In genomic region chr7:100799037-100799896, GRCh38 we compare ENCODE assay signal across 8 cellular contexts. TPM values are rescaled to one million over a fixed set of nuclear protein-coding genes. Genes with fewer than 3 reads are reported as not detected.
A peak's percentile ranks its signal among the peaks of the same experiment; 100 is the strongest.
DNase-seq lines count a peak whose midpoint lies in the region; ATAC-seq and TF ChIP-seq lines count a peak whose summit lies in the region.

No MANE protein-coding gene starts in this region.

- H3K27ac Mint-ChIP-seq in natural killer cell = no peak overlapping the region

- TF ChIP-seq CTCF in epithelial cell of esophagus (IDR thresholded peaks at IDR 0.05; ENCODE audit: insufficient read depth, low read depth, low read length, missing control alignments) (peak; percentile 77), natural killer cell (IDR thresholded peaks at IDR 0.05) (peak; percentile 29)

- no peak for TF ChIP-seq POLR2A in GM18505 (IDR thresholded peaks at IDR 0.05; ENCODE audit: borderline replicate concordance, extremely low read depth, insufficient read depth, insufficient read length)

- no peaks in the 10 kb centered on the region for H3K36me3 Mint-ChIP-seq in natural killer cell

- no peak overlapping the region for H3K4me3 ChIP-seq in epithelial cell of esophagus (ENCODE audit: low read length)

- H3K9me3 Mint-ChIP-seq in natural killer cell = no peaks in the 10 kb centered on the region

- DNase-seq in Right ventricle myocardium inferior (ENCODE audit: missing footprints) = no peak
- no peak for DNase-seq in cardiac septum (ENCODE audit: low spot score)
- DNase-seq in NCI-H460 (ENCODE audit: extremely low read depth, low read depth) = peak; percentile 71
- peak; percentile 64 to 69 for DNase-seq in activated CD4-positive, alpha-beta T cell treated with anti-CD3 and anti-CD28 coated beads, Interleukin-2, amount 50 U/mL, for 48 hours
- peak; percentile 77 for DNase-seq in epithelial cell of esophagus (ENCODE audit: low read depth)
- DNase-seq in natural killer cell = no peak
- DNase-seq in superior temporal gyrus (ENCODE audit: extremely low spot score) = peak; percentile 11

- ATAC-seq in Right ventricle myocardium inferior (peak; percentile 58), natural killer cell (peak in 1 of 3 donors; percentile 45), GM18505 (IDR thresholded peaks at IDR 0.05; ENCODE audit: unreplicated experiment) (no peak)

- no peak overlapping the region for H3K4me3 Mint-ChIP-seq in natural killer cell

- peaks cover 4 to 10% of the 10 kb centered on the region in 2 donors for H3K4me1 Mint-ChIP-seq in natural killer cell

- intact Hi-C loops in Right ventricle myocardium inferior (cut with DNase I) = loop anchor here (1.0 to 2.0 kb wide), 2 partner anchors 53 to 260 kb away; partner anchors contain the start of gene SLC12A9
- intact Hi-C loops in cardiac septum (cut with DNase I) = loop anchor here (1.0 kb wide), 1 partner anchor 53 kb away; the partner anchor contains the start of gene SLC12A9
- intact Hi-C loops in natural killer cell (cut with micrococcal nuclease) = loop anchor here (5.0 kb wide), 1 partner anchor 53 kb away; the partner anchor contains the start of gene SLC12A9

- H3K27me3 Mint-ChIP-seq in natural killer cell (ENCODE audit: low read depth in 2 of 2) = peaks cover 7 to 18% of the 10 kb centered on the region in 2 donors

RNA-seq across cellular contexts. Expression of gene EPHB4, which starts 28.1 kb away (rescaled TPM):
- 27.0 TPM for total RNA-seq in Right ventricle myocardium inferior
- 23.9 TPM for total RNA-seq in cardiac septum
- 45.3 and 49.1 TPM in 2 replicates for total RNA-seq in NCI-H460 (2014; rRNA removed; shearing (Covaris generic))
- polyA plus RNA-seq in NCI-H460 (2014; cell fraction: nucleus; rRNA removed) = 41.7 and 47.0 TPM in 2 replicates
- total RNA-seq in natural killer cell = 1 to 10 TPM in 1 of 3 donors, under 1 TPM in 2; 0.66 to 1.5 (median 0.88) TPM

RNA-seq across cellular contexts. Expression of gene SLC12A9, which starts 53.2 kb away (rescaled TPM):
- 10.2 TPM for total RNA-seq in Right ventricle myocardium inferior
- 6.9 TPM for total RNA-seq in cardiac septum
- total RNA-seq in NCI-H460 (2014; rRNA removed; shearing (Covaris generic)) = 10.5 and 11.8 TPM in 2 replicates
- polyA plus RNA-seq in NCI-H460 (2014; cell fraction: nucleus; rRNA removed) = 48.8 and 52.1 TPM in 2 replicates
- total RNA-seq in natural killer cell = 10 to 100 TPM; 35.0 to 44.2 (median 38.1) TPM

Comparison
In these comparisons a context has a peak if more than half of its experiments do, and no peak if none do; other contexts are left out.
1. DNase-seq: peak in NCI-H460 (single experiment), activated CD4-positive, alpha-beta T cell treated with anti-CD3 and anti-CD28 coated beads, Interleukin-2, amount 50 U/mL, for 48 hours (2 of 2), epithelial cell of esophagus (single experiment) and superior temporal gyrus (single experiment); none in Right ventricle myocardium inferior (single experiment), cardiac septum (single experiment) and natural killer cell (single experiment).